1 cellular context compared by ENCODE assay signal in the genomic region with DNA sequence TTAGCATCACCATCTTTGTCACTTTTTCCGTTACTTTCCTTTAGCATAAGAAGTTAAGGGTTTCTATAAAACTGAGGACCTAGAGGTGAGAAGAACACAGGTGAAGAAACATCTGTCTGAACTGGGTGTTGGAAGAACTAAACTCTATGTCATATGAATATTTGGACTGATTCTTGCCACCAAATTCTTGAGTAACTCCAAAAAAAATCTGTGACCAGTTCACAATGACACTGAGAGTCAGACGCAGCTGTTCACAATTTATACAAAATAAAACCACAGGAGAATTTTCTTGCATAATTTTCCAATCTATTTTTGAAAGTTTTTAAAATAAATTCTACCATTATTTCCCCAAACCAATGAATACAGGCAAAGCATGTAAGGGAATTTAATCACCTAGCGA.
TF ChIP-seq lines count a peak whose summit lies in the region.

No MANE protein-coding gene starts in this region.

TF ChIP-seq in A549, 52 proteins besides CTCF, POLR2A, EP300 and RAD21 (continued from another document):
- TF ChIP-seq, protein P1, sequence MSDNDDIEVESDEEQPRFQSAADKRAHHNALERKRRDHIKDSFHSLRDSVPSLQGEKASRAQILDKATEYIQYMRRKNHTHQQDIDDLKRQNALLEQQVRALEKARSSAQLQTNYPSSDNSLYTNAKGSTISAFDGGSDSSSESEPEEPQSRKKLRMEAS (IDR thresholded peaks at IDR 0.05), result no peak
- TF ChIP-seq RFX5 (IDR thresholded peaks at IDR 0.05) (no peak), RNF2 (IDR thresholded peaks at IDR 0.05; ENCODE audit: borderline replicate concordance, low read depth) (no peak), CHD4 (IDR thresholded peaks at IDR 0.05; ENCODE audit: borderline replicate concordance) (no peak), HOXA7 (CRISPR knock-in tag; IDR thresholded peaks at IDR 0.05) (no peak), SMC3 (IDR thresholded peaks at IDR 0.05) (no peak), POLR2AphosphoS2 (conservative IDR thresholded peaks at IDR 0.05; ENCODE audit: low read length) (no peak)
- TF ChIP-seq, protein P2, sequence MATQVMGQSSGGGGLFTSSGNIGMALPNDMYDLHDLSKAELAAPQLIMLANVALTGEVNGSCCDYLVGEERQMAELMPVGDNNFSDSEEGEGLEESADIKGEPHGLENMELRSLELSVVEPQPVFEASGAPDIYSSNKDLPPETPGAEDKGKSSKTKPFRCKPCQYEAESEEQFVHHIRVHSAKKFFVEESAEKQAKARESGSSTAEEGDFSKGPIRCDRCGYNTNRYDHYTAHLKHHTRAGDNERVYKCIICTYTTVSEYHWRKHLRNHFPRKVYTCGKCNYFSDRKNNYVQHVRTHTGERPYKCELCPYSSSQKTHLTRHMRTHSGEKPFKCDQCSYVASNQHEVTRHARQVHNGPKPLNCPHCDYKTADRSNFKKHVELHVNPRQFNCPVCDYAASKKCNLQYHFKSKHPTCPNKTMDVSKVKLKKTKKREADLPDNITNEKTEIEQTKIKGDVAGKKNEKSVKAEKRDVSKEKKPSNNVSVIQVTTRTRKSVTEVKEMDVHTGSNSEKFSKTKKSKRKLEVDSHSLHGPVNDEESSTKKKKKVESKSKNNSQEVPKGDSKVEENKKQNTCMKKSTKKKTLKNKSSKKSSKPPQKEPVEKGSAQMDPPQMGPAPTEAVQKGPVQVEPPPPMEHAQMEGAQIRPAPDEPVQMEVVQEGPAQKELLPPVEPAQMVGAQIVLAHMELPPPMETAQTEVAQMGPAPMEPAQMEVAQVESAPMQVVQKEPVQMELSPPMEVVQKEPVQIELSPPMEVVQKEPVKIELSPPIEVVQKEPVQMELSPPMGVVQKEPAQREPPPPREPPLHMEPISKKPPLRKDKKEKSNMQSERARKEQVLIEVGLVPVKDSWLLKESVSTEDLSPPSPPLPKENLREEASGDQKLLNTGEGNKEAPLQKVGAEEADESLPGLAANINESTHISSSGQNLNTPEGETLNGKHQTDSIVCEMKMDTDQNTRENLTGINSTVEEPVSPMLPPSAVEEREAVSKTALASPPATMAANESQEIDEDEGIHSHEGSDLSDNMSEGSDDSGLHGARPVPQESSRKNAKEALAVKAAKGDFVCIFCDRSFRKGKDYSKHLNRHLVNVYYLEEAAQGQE (IDR thresholded peaks at IDR 0.05), result no peak
TF ChIP-seq in A549: peak in this region for 0.
